In genomic region chr2:143468341-143468888, GRCh38 we compare ENCODE assay signal across 13 cellular contexts.
DNase-seq lines count a peak whose midpoint lies in the region; ATAC-seq lines count a peak whose summit lies in the region.
"Had no signal": no experiment of that assay in that cellular context is flagged by ENCODE, and none has a peak within 500 bp of the region (broad histone marks: within the 10 kb centered on the region; RNA-seq: fewer than 3 reads in every experiment).

No MANE protein-coding gene starts in this region.

- DNase-seq in NCI-H2171 (lab: John Stamatoyannopoulos, UW) (no peak), GM23248 (no peak), NOMO-1 (lab: John Stamatoyannopoulos, UW; ENCODE audit: unreplicated experiment in 2 of 2) (no peak), H7 (no peak)
- DNase-seq: DMS153, mammary epithelial cell, retina had no signal

- no peak overlapping the region for H3K4me3 Mint-ChIP-seq in T-helper 1 cell treated with Interleukin-12 subunit alpha and Interleukin-12 subunit beta and Interleukin-4 antibody, amounts not matched to agents 30 μg/mL and 1 μg/mL, for 36 hours

- peaks cover 8% of the 10 kb centered on the region for H3K4me1 ChIP-seq in GM23248 (ENCODE audit: insufficient read depth)

- H3K27me3 ChIP-seq in GM23248 (replicated peaks; ENCODE audit: insufficient read depth) (no peaks in the 10 kb centered on the region), H7 (ENCODE audit: control insufficient read depth, insufficient read depth, low read length) (no peaks in the 10 kb centered on the region)
- H3K27me3 ChIP-seq: cardiac muscle cell had no signal

- ATAC-seq in GM18519 (IDR thresholded peaks at IDR 0.05; ENCODE audit: low FRiP score, unreplicated experiment), result peak; percentile 55
- peak; percentile 70 for ATAC-seq in GM19455 (IDR thresholded peaks at IDR 0.05; ENCODE audit: unreplicated experiment)
- peak; percentile 61 for ATAC-seq in HG02970 (IDR thresholded peaks at IDR 0.05; ENCODE audit: low FRiP score, unreplicated experiment)
- ATAC-seq: Right ventricle myocardium inferior had no signal

- no peaks in the 10 kb centered on the region for H3K9me2 ChIP-seq in GM23248 (ENCODE audit: insufficient read depth)

- peaks cover 18% of the 10 kb centered on the region for H3K36me3 Mint-ChIP-seq in T-helper 1 cell treated with Interleukin-12 subunit alpha and Interleukin-12 subunit beta and Interleukin-4 antibody, amounts not matched to agents 30 μg/mL and 1 μg/mL, for 36 hours (ENCODE audit: low read depth)

- no peaks in the 10 kb centered on the region for H3K9me3 Mint-ChIP-seq in T-helper 1 cell treated with Interleukin-12 subunit alpha and Interleukin-12 subunit beta and Interleukin-4 antibody, amounts not matched to agents 30 μg/mL and 1 μg/mL, for 36 hours

- in situ Hi-C loops in GM23248 (cut with MboI), result no loop called here

- no peaks in the 10 kb centered on the region for H4K20me1 ChIP-seq in GM23248 (ENCODE audit: insufficient read depth)

- H2AFZ ChIP-seq in GM23248, result no peak overlapping the region

- H3K4me3 ChIP-seq in GM23248, result no peak overlapping the region
- H3K4me3 ChIP-seq in H7 (ENCODE audit: insufficient read depth, low read depth, low read length), result no peak overlapping the region
- H3K4me3 ChIP-seq: cardiac muscle cell had no signal

- H3K36me3 ChIP-seq in GM23248 (ENCODE audit: low read depth) (no peaks in the 10 kb centered on the region), H7 (replicated peaks; ENCODE audit: control insufficient read depth, insufficient read depth, low read length) (no peaks in the 10 kb centered on the region)
- H3K36me3 ChIP-seq: cardiac muscle cell had no signal

- no peaks in the 10 kb centered on the region for H3K27me3 Mint-ChIP-seq in T-helper 1 cell treated with Interleukin-12 subunit alpha and Interleukin-12 subunit beta and Interleukin-4 antibody, amounts not matched to agents 30 μg/mL and 1 μg/mL, for 36 hours (ENCODE audit: low read depth)

- no peaks in the 10 kb centered on the region for H3K9me3 ChIP-seq in GM23248 (ENCODE audit: low read depth)

- peaks cover 8% of the 10 kb centered on the region; the same call in 1 of the 2 replicates for H3F3A ChIP-seq in GM23248 (ENCODE audit: insufficient read depth)

- H3K79me2 ChIP-seq in GM23248 (ENCODE audit: insufficient read depth), result no peaks in the 10 kb centered on the region

- H3K4me1 Mint-ChIP-seq in T-helper 1 cell treated with Interleukin-12 subunit alpha and Interleukin-12 subunit beta and Interleukin-4 antibody, amounts not matched to agents 30 μg/mL and 1 μg/mL, for 36 hours (ENCODE audit: low read depth), result peaks cover 20% of the 10 kb centered on the region

- H3K9ac ChIP-seq in GM23248, result no peak overlapping the region

- no peak overlapping the region for H3K27ac ChIP-seq in GM23248
- H3K27ac ChIP-seq: cardiac muscle cell had no signal

- H3K4me2 ChIP-seq in GM23248 (ENCODE audit: unreplicated experiment), result no peak overlapping the region

- peak overlapping the region; percentile 7 for H3K27ac Mint-ChIP-seq in T-helper 1 cell treated with Interleukin-12 subunit alpha and Interleukin-12 subunit beta and Interleukin-4 antibody, amounts not matched to agents 30 μg/mL and 1 μg/mL, for 36 hours
